8 cellular contexts compared by ENCODE assay signal in the genomic region with DNA sequence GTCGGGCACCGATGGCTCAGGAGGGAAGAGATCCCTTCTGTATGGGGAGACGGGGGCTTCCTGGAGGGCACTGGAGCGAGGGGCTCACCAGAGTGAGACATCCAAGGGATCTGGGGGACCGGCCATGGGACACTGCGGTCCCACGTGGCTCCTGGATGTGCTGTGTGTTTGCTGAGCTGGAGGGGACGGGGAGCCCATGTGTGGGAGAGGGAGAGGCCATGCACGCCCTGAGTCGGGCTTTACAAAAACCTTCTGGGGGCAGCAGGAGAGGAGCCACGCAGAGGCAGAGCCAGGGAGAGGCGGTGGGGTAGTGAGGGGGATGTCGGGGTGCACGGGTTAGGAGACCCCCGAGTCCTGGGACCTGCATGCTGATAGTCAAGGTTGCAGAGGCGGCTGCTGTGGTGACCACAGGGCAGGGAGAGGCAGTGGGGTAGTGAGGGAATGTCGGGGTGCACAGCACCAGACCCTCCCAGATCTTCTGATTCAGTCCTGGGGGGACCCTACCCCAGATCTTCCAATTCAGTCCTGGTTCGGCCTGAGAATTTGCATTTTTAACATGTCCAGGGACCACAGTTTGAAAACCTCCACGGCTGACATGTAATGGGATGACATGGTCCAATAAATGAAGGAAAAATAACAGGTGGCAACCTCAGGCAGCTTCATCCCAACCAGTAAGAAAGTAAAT. TPM values are rescaled to one million over a fixed set of nuclear protein-coding genes. Genes with fewer than 3 reads are reported as not detected.
DNase-seq lines count a peak whose midpoint lies in the region; ATAC-seq and TF ChIP-seq lines count a peak whose summit lies in the region.
"Not testable (repeated sequence)": the region's sequence is repeated elsewhere in the genome, so short reads cannot be mapped to it uniquely, and the experiment has no call there.
"Had no signal": no experiment of that assay in that cellular context is flagged by ENCODE, and none has a peak within 500 bp of the region (broad histone marks: within the 10 kb centered on the region; RNA-seq: fewer than 3 reads in every experiment).

No MANE protein-coding gene starts in this region.

- H3K9me3 Mint-ChIP-seq in T-helper 2 cell treated with Interferon-gamma antibody and Interleukin-4, amounts not matched to agents 5 μg/mL and 100 μg/mL, for 36 hours; activated T-cell treated with anti-CD3 and anti-CD28 coated beads, Interleukin-2, amount 50 U/mL, for 24 hours; activated naive CD8-positive, alpha-beta T cell treated with anti-CD3 and anti-CD28 coated beads for 36 hours; nephron progenitor cell; stimulated activated memory B cell treated with anti-CD40 and anti-IgM and Interleukin-4, amounts not matched to agents 10 μg/mL and 1 μg/mL and 100 μg/mL, for 72 hours: not testable (repeated sequence)

- DNase-seq in GM13976 (ENCODE audit: low spot score) (peak; percentile 12), iPS-NIHi11 (ENCODE audit: low spot score) (peak; percentile 1)
- DNase-seq in T-helper 2 cell treated with Interferon-gamma antibody and Interleukin-4, amounts not matched to agents 5 μg/mL and 100 μg/mL, for 36 hours (ENCODE audit: low spot score); activated T-cell treated with anti-CD3 and anti-CD28 coated beads, Interleukin-2, amount 50 U/mL, for 24 hours; activated naive CD8-positive, alpha-beta T cell treated with anti-CD3 and anti-CD28 coated beads for 36 hours; nephron progenitor cell: not testable (repeated sequence)

- in situ Hi-C loops in GM13976 (cut with MboI; ENCODE audit: low sequenced_read_pairs, unreplicated experiment), result not testable (repeated sequence)

- not testable (repeated sequence) for H3K36me3 Mint-ChIP-seq in T-helper 2 cell treated with Interferon-gamma antibody and Interleukin-4, amounts not matched to agents 5 μg/mL and 100 μg/mL, for 36 hours (ENCODE audit: low read depth); activated T-cell treated with anti-CD3 and anti-CD28 coated beads, Interleukin-2, amount 50 U/mL, for 24 hours (ENCODE audit: low read depth); activated naive CD8-positive, alpha-beta T cell treated with anti-CD3 and anti-CD28 coated beads for 36 hours; nephron progenitor cell (ENCODE audit: low read depth); stimulated activated memory B cell treated with anti-CD40 and anti-IgM and Interleukin-4, amounts not matched to agents 10 μg/mL and 1 μg/mL and 100 μg/mL, for 72 hours

- H3K27ac Mint-ChIP-seq in T-helper 2 cell treated with Interferon-gamma antibody and Interleukin-4, amounts not matched to agents 5 μg/mL and 100 μg/mL, for 36 hours, result peak overlapping the region; percentile 84
- peak overlapping the region; percentile 91 for H3K27ac Mint-ChIP-seq in activated T-cell treated with anti-CD3 and anti-CD28 coated beads, Interleukin-2, amount 50 U/mL, for 24 hours
- H3K27ac Mint-ChIP-seq in activated naive CD8-positive, alpha-beta T cell treated with anti-CD3 and anti-CD28 coated beads for 36 hours, result peak overlapping the region; percentile 77
- H3K27ac Mint-ChIP-seq in nephron progenitor cell, result not testable (repeated sequence)
- H3K27ac Mint-ChIP-seq in stimulated activated memory B cell treated with anti-CD40 and anti-IgM and Interleukin-4, amounts not matched to agents 10 μg/mL and 1 μg/mL and 100 μg/mL, for 72 hours, result peak overlapping the region; percentile 90

- not testable (repeated sequence) for ATAC-seq in stimulated activated memory B cell treated with anti-CD40 and anti-IgM and Interleukin-4, amounts not matched to agents 10 μg/mL and 1 μg/mL and 100 μg/mL, for 72 hours

- peak overlapping the region; percentile 77 for H3K4me3 Mint-ChIP-seq in T-helper 2 cell treated with Interferon-gamma antibody and Interleukin-4, amounts not matched to agents 5 μg/mL and 100 μg/mL, for 36 hours
- H3K4me3 Mint-ChIP-seq in activated T-cell treated with anti-CD3 and anti-CD28 coated beads, Interleukin-2, amount 50 U/mL, for 24 hours; activated naive CD8-positive, alpha-beta T cell treated with anti-CD3 and anti-CD28 coated beads for 36 hours: not testable (repeated sequence)
- peak overlapping the region; percentile 61 for H3K4me3 Mint-ChIP-seq in nephron progenitor cell
- H3K4me3 Mint-ChIP-seq in stimulated activated memory B cell treated with anti-CD40 and anti-IgM and Interleukin-4, amounts not matched to agents 10 μg/mL and 1 μg/mL and 100 μg/mL, for 72 hours, result peak overlapping the region; percentile 56

- not testable (repeated sequence) for H3K27me3 Mint-ChIP-seq in T-helper 2 cell treated with Interferon-gamma antibody and Interleukin-4, amounts not matched to agents 5 μg/mL and 100 μg/mL, for 36 hours (ENCODE audit: low read depth); activated T-cell treated with anti-CD3 and anti-CD28 coated beads, Interleukin-2, amount 50 U/mL, for 24 hours; activated naive CD8-positive, alpha-beta T cell treated with anti-CD3 and anti-CD28 coated beads for 36 hours; stimulated activated memory B cell treated with anti-CD40 and anti-IgM and Interleukin-4, amounts not matched to agents 10 μg/mL and 1 μg/mL and 100 μg/mL, for 72 hours
- H3K27me3 Mint-ChIP-seq in nephron progenitor cell (ENCODE audit: low read depth, poor library complexity), result peaks cover 21% of the 10 kb centered on the region

- TF ChIP-seq CTCF in GM13976 (IDR thresholded peaks at IDR 0.05; ENCODE audit: borderline replicate concordance, control extremely low read depth, extremely low read depth, insufficient read depth, missing control alignments); nephron progenitor cell (IDR thresholded peaks at IDR 0.05): not testable (repeated sequence)

- H3K4me1 Mint-ChIP-seq in T-helper 2 cell treated with Interferon-gamma antibody and Interleukin-4, amounts not matched to agents 5 μg/mL and 100 μg/mL, for 36 hours (ENCODE audit: low read depth), result peaks cover 24% of the 10 kb centered on the region
- peaks cover 26% of the 10 kb centered on the region for H3K4me1 Mint-ChIP-seq in activated T-cell treated with anti-CD3 and anti-CD28 coated beads, Interleukin-2, amount 50 U/mL, for 24 hours (ENCODE audit: low read depth)
- peaks cover 21% of the 10 kb centered on the region for H3K4me1 Mint-ChIP-seq in activated naive CD8-positive, alpha-beta T cell treated with anti-CD3 and anti-CD28 coated beads for 36 hours
- peaks cover 25% of the 10 kb centered on the region for H3K4me1 Mint-ChIP-seq in nephron progenitor cell
- peaks cover 26% of the 10 kb centered on the region for H3K4me1 Mint-ChIP-seq in stimulated activated memory B cell treated with anti-CD40 and anti-IgM and Interleukin-4, amounts not matched to agents 10 μg/mL and 1 μg/mL and 100 μg/mL, for 72 hours

RNA-seq across cellular contexts. Expression of gene APOD, which starts 48.9 kb away (rescaled TPM):
- not detected for total RNA-seq in activated naive CD8-positive, alpha-beta T cell treated with anti-CD3 and anti-CD28 coated beads for 36 hours
- total RNA-seq: HT1080 had no signal
